Comparison of ENCODE assay signal across 8 cellular contexts in genomic region chr4:56979674-56980073, GRCh38. TPM values are rescaled to one million over a fixed set of nuclear protein-coding genes. Genes with fewer than 3 reads are reported as not detected.
DNase-seq lines count a peak whose midpoint lies in the region; ATAC-seq, FAIRE-seq and TF ChIP-seq lines count a peak whose summit lies in the region.

No MANE protein-coding gene starts in this region.

- H3K4me3 ChIP-seq in AG04450 (ENCODE audit: low read depth, low read length) (peak overlapping the region; percentile 98), esophagus squamous epithelium (peak overlapping the region; percentile 83 to 96 (median 90)), pancreas (peak overlapping the region; percentile 72 to 94 (median 86))
- peak overlapping the region; percentile 100 for H3K4me3 ChIP-seq in Jurkat, Clone E6-1 (ENCODE audit: low read length)

- DNase-seq in AG04450 (ENCODE audit: low read depth, low spot score) = no peak
- peak; percentile 32 for DNase-seq in Jurkat, Clone E6-1 (ENCODE audit: low read depth, low spot score)
- DNase-seq in activated CD8-positive, alpha-beta memory T cell treated with anti-CD3 and anti-CD28 coated beads for 4 hours (ENCODE audit: low read depth in 2 of 2) = peak; percentile 6 to 31
- no peak for DNase-seq in esophagus squamous epithelium (lab: John Stamatoyannopoulos, UW)
- DNase-seq in pancreas = no peak
- DNase-seq in H54 (ENCODE audit: insufficient read length, low spot score) = no peak
- DNase-seq in GM19240 (ENCODE audit: insufficient read length, low spot score) = no peak

- TF ChIP-seq CTCF in AG04450 (IDR thresholded peaks at IDR 0.05; ENCODE audit: low read depth, low read length) (no peak), esophagus squamous epithelium (IDR thresholded peaks at IDR 0.05) (no peak), pancreas (IDR thresholded peaks at IDR 0.05) (no peak)

- TF ChIP-seq POLR2A in esophagus squamous epithelium (IDR thresholded peaks at IDR 0.05) = no peak
- TF ChIP-seq POLR2A in H54 (IDR thresholded peaks at IDR 0.05; ENCODE audit: low read depth, low read length) = no peak

- H3K27ac ChIP-seq in AG04450 (ENCODE audit: low read depth, low read length) = no peak overlapping the region
- peak overlapping the region; percentile 83 to 94 (median 90) for H3K27ac ChIP-seq in esophagus squamous epithelium
- H3K27ac ChIP-seq in pancreas = peak overlapping the region in 3 of 4 donors; percentile 77 to 90 (median 84)

- no peaks in the 10 kb centered on the region; the same call in 1 of the 2 replicates for H3K9me3 ChIP-seq in AG04450 (ENCODE audit: control insufficient read depth, insufficient read depth, low read length)
- no peaks in the 10 kb centered on the region for H3K9me3 ChIP-seq in esophagus squamous epithelium
- no peaks in the 10 kb centered on the region for H3K9me3 ChIP-seq in pancreas

- H3K4me1 ChIP-seq in esophagus squamous epithelium (peaks cover 35 to 77% (median 37%) of the 10 kb centered on the region in 3 donors), pancreas (peaks cover 25 to 41% (median 26%) of the 10 kb centered on the region in 3 donors)

- FAIRE-seq in pancreas (lab: Jason Lieb, UNC) (no peak), H54 (lab: Jason Lieb, UNC) (no peak)

- WGBS in esophagus squamous epithelium, 2 donors = 11 to 16% methylated on average over 12 of the region's 12 CpGs
- 9 to 18% methylated on average over 12 of the region's 12 CpGs for WGBS in pancreas, 2 donors

- no peak for ATAC-seq in pancreas
- ATAC-seq in GM21360 (IDR thresholded peaks at IDR 0.05; ENCODE audit: unreplicated experiment) = no peak

- intact Hi-C loops in esophagus squamous epithelium (cut with DNase I) (no loop called here), pancreas (cut with DNase I) (loop anchor here in 1 of 3 donors (10.0 kb wide), 1 partner anchor 65 kb away; no protein-coding TSS in a partner anchor)

- H3K36me3 ChIP-seq in esophagus squamous epithelium (peaks cover 0 to 13% (median 0%) of the 10 kb centered on the region in 3 donors), pancreas (peaks cover 0 to 5% (median 0%) of the 10 kb centered on the region in 3 donors)

- CTCF ChIA-PET in AG04450 (lab: Charles Lee) = interaction anchor here (1.0 to 3.1 kb wide), 2 partner anchors 10 to 184 kb away, joined by 3 to 22 read pairs; no protein-coding TSS in a partner anchor

- H3K27me3 ChIP-seq in AG04450 (ENCODE audit: control insufficient read depth, insufficient read depth, low read length) (no peaks in the 10 kb centered on the region), esophagus squamous epithelium (no peaks in the 10 kb centered on the region), pancreas (no peaks in the 10 kb centered on the region)

- POLR2A ChIA-PET in AG04450 (lab: Yijun Ruan, JAX) = interaction anchor here (1.9 to 2.3 kb wide), 2 partner anchors 71 to 101 kb away, joined by 7 to 13 read pairs; partner anchors contain the start of gene REST

RNA-seq across cellular contexts. Expression of gene POLR2B, which starts 1.0 kb away (rescaled TPM):
- polyA plus RNA-seq in AG04450 (2011; rRNA removed) (116 and 163 TPM in 2 replicates), pancreas (10 to 100 TPM; 19.2 to 36.3 TPM)
- polyA minus RNA-seq in AG04450 (2011; rRNA and poly(A)+ RNA removed) = 64.5 and 107 TPM in 2 replicates
- polyA plus RNA-seq in Jurkat, Clone E6-1 (2012; ENCODE audit: insufficient read depth, insufficient read length) = 95.2 TPM
- total RNA-seq in esophagus squamous epithelium (10 to 100 TPM; 25.2 to 92.2 (median 77.0) TPM), pancreas (10 to 100 TPM; 25.0 to 48.2 (median 36.5) TPM)

RNA-seq across cellular contexts. Expression of gene NOA1, which starts 2.3 kb away (rescaled TPM):
- polyA plus RNA-seq in AG04450 (2011; rRNA removed) (17.1 and 17.8 TPM in 2 replicates), pancreas (1 to 10 TPM; 5.2 to 7.8 TPM)
- polyA minus RNA-seq in AG04450 (2011; rRNA and poly(A)+ RNA removed) = 8.3 and 9.2 TPM in 2 replicates
- 27.3 TPM for polyA plus RNA-seq in Jurkat, Clone E6-1 (2012; ENCODE audit: insufficient read depth, insufficient read length)
- total RNA-seq in esophagus squamous epithelium (10 to 100 TPM; 18.7 to 30.2 (median 23.9) TPM), pancreas (10 to 100 TPM; 12.6 to 27.0 (median 19.6) TPM)

Comparison
In these comparisons a context has a peak if more than half of its experiments do, and no peak if none do; other contexts are left out.
1. DNase-seq: peak in Jurkat, Clone E6-1 (single experiment) and activated CD8-positive, alpha-beta memory T cell treated with anti-CD3 and anti-CD28 coated beads for 4 hours (2 of 2); none in AG04450 (single experiment), esophagus squamous epithelium (single experiment), pancreas (0 of 6), H54 (single experiment) and GM19240 (single experiment).
2. Peak in every context shown above with its lines, with median percentiles within 50 percentile points of each other: H3K4me3 ChIP-seq.